Comparison of ENCODE assay signal across 11 cellular contexts in the genomic region with DNA sequence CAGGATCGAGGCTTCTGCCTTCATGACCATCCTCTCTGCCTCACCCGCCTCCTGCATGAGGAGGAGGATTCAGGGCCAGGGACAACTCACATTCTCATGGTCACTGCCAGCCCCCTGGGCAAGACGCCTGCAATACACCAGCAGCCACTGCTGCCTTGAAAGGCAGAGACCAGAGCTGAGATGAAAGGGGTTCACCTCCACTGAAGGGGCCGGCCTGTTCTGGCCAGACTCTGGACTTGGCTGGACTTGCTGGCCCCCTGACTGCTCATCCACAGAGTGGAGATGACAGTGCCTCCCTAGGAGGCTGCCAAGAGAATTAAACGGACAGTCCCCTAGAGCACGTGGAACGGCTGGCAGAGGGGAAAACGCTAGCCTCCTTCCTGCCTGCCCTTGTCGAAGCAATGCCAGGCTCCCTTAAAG. TPM values are rescaled to one million over a fixed set of nuclear protein-coding genes. Genes with fewer than 3 reads are reported as not detected.
DNase-seq lines count a peak whose midpoint lies in the region; ATAC-seq and TF ChIP-seq lines count a peak whose summit lies in the region.
"Had no signal": no experiment of that assay in that cellular context is flagged by ENCODE, and none has a peak within 500 bp of the region (broad histone marks: within the 10 kb centered on the region; RNA-seq: fewer than 3 reads in every experiment).

No MANE protein-coding gene starts in this region.

- peaks cover 30% of the 10 kb centered on the region for H3K4me1 Mint-ChIP-seq in MCF 10A (ENCODE audit: insufficient read depth, unreplicated experiment)
- peaks cover 0 to 7% (median 4%) of the 10 kb centered on the region in 3 donors for H3K4me1 Mint-ChIP-seq in CD8-positive, alpha-beta memory T cell
- H3K4me1 Mint-ChIP-seq: activated CD4-positive, alpha-beta T cell treated with anti-CD3 and anti-CD28 coated beads for 36 hours had no signal

- CTCF ChIA-PET in mammary epithelial cell (lab: Charles Lee; ENCODE audit: low non-redundant PET) (no interaction called here), MCF 10A (lab: Yijun Ruan, JAX) (no interaction called here)
- CTCF ChIA-PET in CD8-positive, alpha-beta memory T cell (lab: Charles Lee): no interaction called here

- H3K9me3 ChIP-seq in mammary epithelial cell (replicated peaks; ENCODE audit: insufficient read depth, low read length): no peaks in the 10 kb centered on the region
- no peaks in the 10 kb centered on the region for H3K9me3 ChIP-seq in uterus
- no peaks in the 10 kb centered on the region for H3K9me3 ChIP-seq in CD8-positive, alpha-beta memory T cell (ENCODE audit: low read length)
- H3K9me3 ChIP-seq: mucosa of descending colon had no signal

- ATAC-seq in Right ventricle myocardium superior (ENCODE audit: poor library complexity) (peak; percentile 50), HG03139 (IDR thresholded peaks at IDR 0.05; ENCODE audit: unreplicated experiment) (no peak)
- ATAC-seq: activated CD4-positive, alpha-beta T cell treated with anti-CD3 and anti-CD28 coated beads for 36 hours had no signal

- H3K79me2 ChIP-seq in mammary epithelial cell (ENCODE audit: insufficient read depth, low read length): no peaks in the 10 kb centered on the region

- dilution Hi-C loops in mammary epithelial cell (cut with HindIII; ENCODE audit: low sequenced_read_pairs): no loop called here

- H3K27me3 Mint-ChIP-seq in MCF 10A (ENCODE audit: insufficient read depth, unreplicated experiment): no peaks in the 10 kb centered on the region
- H3K27me3 Mint-ChIP-seq in CD8-positive, alpha-beta memory T cell: peaks cover 6 to 8% of the 10 kb centered on the region in 2 donors

- DNase-seq in mammary epithelial cell: no peak
- no peak for DNase-seq in MCF 10A (ENCODE audit: unreplicated experiment)
- peak; percentile 71 for DNase-seq in Right ventricle myocardium superior
- DNase-seq in nucleus accumbens (lab: John Stamatoyannopoulos, UW): peak in 48 of 56 donors; percentile 9 to 76 (median 47)
- DNase-seq in uterus: peak in 1 of 2 donors; percentile 57
- DNase-seq in CD8-positive, alpha-beta memory T cell: no peak
- DNase-seq in activated T-cell treated with anti-CD3 and anti-CD28 coated beads, Interleukin-2, amount 50 U/mL, for 48 hours: no peak
- DNase-seq: activated CD4-positive, alpha-beta T cell treated with anti-CD3 and anti-CD28 coated beads for 36 hours; activated gamma-delta T cell had no signal

- no peak overlapping the region for H3K27ac ChIP-seq in mammary epithelial cell (ENCODE audit: insufficient read depth, low read depth, low read length)
- H3K27ac ChIP-seq in uterus: peak overlapping the region; percentile 10 to 39
- H3K27ac ChIP-seq in CD8-positive, alpha-beta memory T cell (ENCODE audit: low read depth, low read length): no peak overlapping the region

- TF ChIP-seq POLR2A in uterus (IDR thresholded peaks at IDR 0.05): no peak

- H3K4me1 ChIP-seq in mammary epithelial cell (ENCODE audit: insufficient read depth, low read length): peaks cover 3% of the 10 kb centered on the region
- H3K4me1 ChIP-seq in uterus: peaks cover 0 to 8% of the 10 kb centered on the region in 2 donors
- no peaks in the 10 kb centered on the region for H3K4me1 ChIP-seq in CD8-positive, alpha-beta memory T cell (ENCODE audit: insufficient read depth, low read length)

- TF ChIP-seq CTCF in mammary epithelial cell (conservative IDR thresholded peaks at IDR 0.05 in 1 of 2, IDR thresholded peaks at IDR 0.05 in 1 of 2; ENCODE audit: extremely low read depth in 1 of 2, insufficient read depth in 1 of 2, low read depth in 1 of 2, low read length in 2 of 2) (no peak), MCF 10A (IDR thresholded peaks at IDR 0.05; ENCODE audit: unreplicated experiment) (no peak), uterus (IDR thresholded peaks at IDR 0.05) (no peak)

- H3K4me3 Mint-ChIP-seq in MCF 10A (ENCODE audit: unreplicated experiment): no peak overlapping the region
- no peak overlapping the region for H3K4me3 Mint-ChIP-seq in CD8-positive, alpha-beta memory T cell
- H3K4me3 Mint-ChIP-seq: activated CD4-positive, alpha-beta T cell treated with anti-CD3 and anti-CD28 coated beads for 36 hours had no signal

- H3K27ac Mint-ChIP-seq in MCF 10A (ENCODE audit: low read depth, unreplicated experiment): no peak overlapping the region
- no peak overlapping the region for H3K27ac Mint-ChIP-seq in CD8-positive, alpha-beta memory T cell
- H3K27ac Mint-ChIP-seq: activated CD4-positive, alpha-beta T cell treated with anti-CD3 and anti-CD28 coated beads for 36 hours had no signal

- 45% methylated on average over 7 of the region's 9 CpGs for WGBS in mammary epithelial cell (ENCODE audit: low coverage, missing lambda C conversion rate)

- H2AFZ ChIP-seq in mammary epithelial cell (ENCODE audit: low read depth, low read length): peak overlapping the region; percentile 17

- H3K4me3 ChIP-seq in mammary epithelial cell (replicated peaks in 1 of 3; ENCODE audit: insufficient read depth in 1 of 3, low read depth in 2 of 3, low read length in 3 of 3): no peak overlapping the region
- H3K4me3 ChIP-seq in uterus: no peak overlapping the region
- H3K4me3 ChIP-seq in CD8-positive, alpha-beta memory T cell (ENCODE audit: low read length): no peak overlapping the region
- H3K4me3 ChIP-seq: mucosa of descending colon had no signal

- H3K36me3 Mint-ChIP-seq in MCF 10A (ENCODE audit: insufficient read depth, unreplicated experiment): no peaks in the 10 kb centered on the region
- H3K36me3 Mint-ChIP-seq in CD8-positive, alpha-beta memory T cell: no peaks in the 10 kb centered on the region

- in situ Hi-C loops in mammary epithelial cell (cut with MboI; ENCODE audit: low sequenced_read_pairs in 2 of 2): no loop called here

- H4K20me1 ChIP-seq in mammary epithelial cell (ENCODE audit: insufficient read depth, low read length): no peaks in the 10 kb centered on the region

- no peak overlapping the region for H3K4me2 ChIP-seq in mammary epithelial cell (ENCODE audit: insufficient read depth, low read depth, low read length)

- POLR2A ChIA-PET in MCF 10A (lab: Yijun Ruan, JAX): no interaction called here
- POLR2A ChIA-PET in CD8-positive, alpha-beta memory T cell (lab: Charles Lee): no interaction called here

- H3K36me3 ChIP-seq in mammary epithelial cell (ENCODE audit: insufficient read depth, low read length): no peaks in the 10 kb centered on the region
- H3K36me3 ChIP-seq in uterus: no peaks in the 10 kb centered on the region
- H3K36me3 ChIP-seq in CD8-positive, alpha-beta memory T cell (ENCODE audit: insufficient read depth, low read length): no peaks in the 10 kb centered on the region

- H3K9ac ChIP-seq in mammary epithelial cell (ENCODE audit: insufficient read depth, low read length): no peak overlapping the region

- intact Hi-C loops in mammary epithelial cell (cut with micrococcal nuclease): no loop called here
- intact Hi-C loops in MCF 10A (cut with micrococcal nuclease): no loop called here
- intact Hi-C loops in Right ventricle myocardium superior (cut with DNase I): no loop called here
- intact Hi-C loops in uterus (cut with DNase I; ENCODE audit: low total_unique reads): no loop called here

- no peaks in the 10 kb centered on the region for H3K9me3 Mint-ChIP-seq in MCF 10A (ENCODE audit: unreplicated experiment)
- H3K9me3 Mint-ChIP-seq in CD8-positive, alpha-beta memory T cell: no peaks in the 10 kb centered on the region

- BruUV-seq in mammary epithelial cell (replicated peaks; lab: Mats Ljungman, UMichigan) (no TSS peak), MCF 10A (replicated peaks; lab: Mats Ljungman, UMichigan) (no TSS peak)

- H3K27me3 ChIP-seq in mammary epithelial cell (ENCODE audit: insufficient read depth, low read length) (no peaks in the 10 kb centered on the region), uterus (no peaks in the 10 kb centered on the region)
- no peaks in the 10 kb centered on the region for H3K27me3 ChIP-seq in CD8-positive, alpha-beta memory T cell (ENCODE audit: insufficient read depth, low read length, poor library complexity, severe bottlenecking)

RNA-seq across cellular contexts. Expression of gene MGLL, which starts 35.2 kb away (rescaled TPM):
- total RNA-seq in mammary epithelial cell (10 to 100 TPM in 1 of 2 donors, 1 to 10 TPM in 1; 7.8 to 46.3 TPM), MCF 10A (2022) (12.6 and 25.3 TPM in 2 replicates), Right ventricle myocardium superior (83.5 TPM), uterus (10 to 100 TPM; 12.6 to 44.8 (median 32.3) TPM)
- 16.9 TPM for polyA plus RNA-seq in mammary epithelial cell
- polyA minus RNA-seq in mammary epithelial cell: 27.4 TPM
- 1 to 10 TPM; 5.3 to 5.9 TPM for total RNA-seq in CD8-positive, alpha-beta memory T cell
- polyA plus RNA-seq in CD8-positive, alpha-beta memory T cell: 3.0 TPM

Comparison
In these comparisons a context has a peak if more than half of its experiments do, and no peak if none do; other contexts are left out.
1. DNase-seq: peak in Right ventricle myocardium superior (single experiment) and nucleus accumbens (48 of 56); none in mammary epithelial cell (single experiment), MCF 10A (single experiment), CD8-positive, alpha-beta memory T cell (0 of 5) and activated T-cell treated with anti-CD3 and anti-CD28 coated beads, Interleukin-2, amount 50 U/mL, for 48 hours (0 of 2).
2. H3K27ac ChIP-seq: peak in uterus (2 of 2); none in mammary epithelial cell (single experiment) and CD8-positive, alpha-beta memory T cell (single experiment).